ENCODE assay signal across 8 cellular contexts in genomic region chr7:107661865-107662379, GRCh38. TPM values are rescaled to one million over a fixed set of nuclear protein-coding genes. Genes with fewer than 3 reads are reported as not detected.
DNase-seq lines count a peak whose midpoint lies in the region; ATAC-seq, FAIRE-seq and TF ChIP-seq lines count a peak whose summit lies in the region.

No MANE protein-coding gene starts in this region.

- peak overlapping the region; percentile 97 for H3K4me3 Mint-ChIP-seq in activated CD8-positive, alpha-beta memory T cell treated with anti-CD3 and anti-CD28 coated beads, Interleukin-2, amount 10 ng/mL, durations not matched to agents 7 days and 5 days
- H3K4me3 Mint-ChIP-seq in activated T-helper 1 cell treated with anti-CD3 and anti-CD28 coated beads, Interleukin-12 subunit alpha, Interleukin-12 subunit beta, Interleukin-2, Interleukin-4 antibody, amounts not matched to agents 30 ng/mL and 10 ng/mL and 1 ng/mL, durations not matched to agents 14 hours and 24 hours and 36 hours, result peak overlapping the region; percentile 96

- H3K4me1 ChIP-seq in keratinocyte (ENCODE audit: control insufficient read depth, extremely low read depth, insufficient read depth, low read length), result peaks cover 7% of the 10 kb centered on the region
- H3K4me1 ChIP-seq in thyroid gland, result peaks cover 26 to 44% of the 10 kb centered on the region in 2 donors

- H3K9me3 ChIP-seq in keratinocyte (ENCODE audit: control insufficient read depth, low read depth, low read length), result no peaks in the 10 kb centered on the region
- no peaks in the 10 kb centered on the region for H3K9me3 ChIP-seq in thyroid gland

- H3K4me3 ChIP-seq in keratinocyte (ENCODE audit: control insufficient read depth in 2 of 3, extremely low read depth in 1 of 3, insufficient read depth in 2 of 3, low read depth in 1 of 3, low read length in 3 of 3) (peak overlapping the region; percentile 40 to 67 (median 59)), thyroid gland (replicated peaks in 1 of 3) (peak overlapping the region; percentile 43 to 86 (median 54))

- peak overlapping the region; percentile 81 for H2AFZ ChIP-seq in keratinocyte (ENCODE audit: control insufficient read depth, low read length)

- no peaks in the 10 kb centered on the region for H4K20me1 ChIP-seq in keratinocyte (ENCODE audit: control insufficient read depth, extremely low read depth, insufficient read depth, low read length)

- peaks cover 2% of the 10 kb centered on the region for H3K27me3 Mint-ChIP-seq in activated CD8-positive, alpha-beta memory T cell treated with anti-CD3 and anti-CD28 coated beads, Interleukin-2, amount 10 ng/mL, durations not matched to agents 7 days and 5 days
- peaks cover 3% of the 10 kb centered on the region for H3K27me3 Mint-ChIP-seq in activated T-helper 1 cell treated with anti-CD3 and anti-CD28 coated beads, Interleukin-12 subunit alpha, Interleukin-12 subunit beta, Interleukin-2, Interleukin-4 antibody, amounts not matched to agents 30 ng/mL and 10 ng/mL and 1 ng/mL, durations not matched to agents 14 hours and 24 hours and 36 hours (ENCODE audit: insufficient read depth)

- no peak overlapping the region for H3K9ac ChIP-seq in keratinocyte (ENCODE audit: control insufficient read depth, extremely low read depth, insufficient read depth, low read length)

- FAIRE-seq in keratinocyte (lab: Jason Lieb, UNC) (no peak), HTR-8/SVneo (lab: Jason Lieb, UNC) (no peak)

- peak overlapping the region; percentile 39 for H3K27ac Mint-ChIP-seq in activated CD8-positive, alpha-beta memory T cell treated with anti-CD3 and anti-CD28 coated beads, Interleukin-2, amount 10 ng/mL, durations not matched to agents 7 days and 5 days
- H3K27ac Mint-ChIP-seq in activated T-helper 1 cell treated with anti-CD3 and anti-CD28 coated beads, Interleukin-12 subunit alpha, Interleukin-12 subunit beta, Interleukin-2, Interleukin-4 antibody, amounts not matched to agents 30 ng/mL and 10 ng/mL and 1 ng/mL, durations not matched to agents 14 hours and 24 hours and 36 hours, result peak overlapping the region; percentile 92

- intact Hi-C loops in activated T-helper 1 cell treated with anti-CD3 and anti-CD28 coated beads, Interleukin-12 subunit alpha, Interleukin-12 subunit beta, Interleukin-2, Interleukin-4 antibody, amounts not matched to agents 30 ng/mL and 10 ng/mL and 1 ng/mL, durations not matched to agents 14 hours and 24 hours and 36 hours (cut with micrococcal nuclease), result loop anchor here (2.0 to 10.0 kb wide), 5 partner anchors 57 to 1377 kb away; partner anchors contain the start of genes NAMPT and PIK3CG
- intact Hi-C loops in thyroid gland (cut with DNase I), result no loop called here

- CTCF ChIA-PET in activated CD8-positive, alpha-beta memory T cell treated with anti-CD3 and anti-CD28 coated beads, Interleukin-2, amount 10 ng/mL, durations not matched to agents 7 days and 5 days (lab: Charles Lee), result interaction anchor here (0.8 to 2.6 kb wide), 16 partner anchors 9 to 509 kb away, joined by 3 to 12 read pairs (median 4); no protein-coding TSS in a partner anchor

- peak in 1 of 2 donors; percentile 11 for TF ChIP-seq POLR2A in thyroid gland (IDR thresholded peaks at IDR 0.05)

- H3K27me3 ChIP-seq in keratinocyte (ENCODE audit: control insufficient read depth, extremely low read depth, insufficient read depth, low read length) (peaks cover 30% of the 10 kb centered on the region), thyroid gland (no peaks in the 10 kb centered on the region)

- dilution Hi-C loops in keratinocyte (cut with MboI; ENCODE audit: extremely low pct_ligation_motif_present, low sequenced_read_pairs), result no loop called here

- no peak for DNase-seq in activated CD8-positive, alpha-beta memory T cell treated with anti-CD3 and anti-CD28 coated beads, Interleukin-2, amount 10 ng/mL, durations not matched to agents 7 days and 5 days
- no peak for DNase-seq in activated CD8-positive, alpha-beta memory T cell treated with anti-CD3 and anti-CD28 coated beads for 24 hours
- no peak for DNase-seq in activated T-helper 1 cell treated with anti-CD3 and anti-CD28 coated beads, Interleukin-12 subunit alpha, Interleukin-12 subunit beta, Interleukin-2, Interleukin-4 antibody, amounts not matched to agents 30 ng/mL and 10 ng/mL and 1 ng/mL, durations not matched to agents 14 hours and 24 hours and 36 hours (ENCODE audit: low spot score)
- DNase-seq in keratinocyte (ENCODE audit: low read depth, low spot score) (no peak), thyroid gland (peak in 1 of 2 donors; percentile 26), epidermal melanocyte (ENCODE audit: insufficient read length, low spot score) (no peak), HTR-8/SVneo (ENCODE audit: insufficient read length, low spot score) (no peak)

- TF ChIP-seq CTCF in keratinocyte (optimal IDR thresholded peaks at IDR 0.05 in 1 of 3, IDR thresholded peaks at IDR 0.05 in 1 of 3, conservative IDR thresholded peaks at IDR 0.05 in 1 of 3; ENCODE audit: extremely low read depth in 1 of 3, insufficient read depth in 2 of 3, low read length in 3 of 3), result no peak
- TF ChIP-seq CTCF in thyroid gland (IDR thresholded peaks at IDR 0.05), result peak in 1 of 6 experiments; percentile 24

- H3K9me3 Mint-ChIP-seq in activated CD8-positive, alpha-beta memory T cell treated with anti-CD3 and anti-CD28 coated beads, Interleukin-2, amount 10 ng/mL, durations not matched to agents 7 days and 5 days (ENCODE audit: low read depth), result no peaks in the 10 kb centered on the region
- no peaks in the 10 kb centered on the region for H3K9me3 Mint-ChIP-seq in activated T-helper 1 cell treated with anti-CD3 and anti-CD28 coated beads, Interleukin-12 subunit alpha, Interleukin-12 subunit beta, Interleukin-2, Interleukin-4 antibody, amounts not matched to agents 30 ng/mL and 10 ng/mL and 1 ng/mL, durations not matched to agents 14 hours and 24 hours and 36 hours

- no peaks in the 10 kb centered on the region for H3K79me2 ChIP-seq in keratinocyte (ENCODE audit: control insufficient read depth, insufficient read depth, low read length)

- H3K4me1 Mint-ChIP-seq in activated CD8-positive, alpha-beta memory T cell treated with anti-CD3 and anti-CD28 coated beads, Interleukin-2, amount 10 ng/mL, durations not matched to agents 7 days and 5 days, result peaks cover 59% of the 10 kb centered on the region
- H3K4me1 Mint-ChIP-seq in activated T-helper 1 cell treated with anti-CD3 and anti-CD28 coated beads, Interleukin-12 subunit alpha, Interleukin-12 subunit beta, Interleukin-2, Interleukin-4 antibody, amounts not matched to agents 30 ng/mL and 10 ng/mL and 1 ng/mL, durations not matched to agents 14 hours and 24 hours and 36 hours (ENCODE audit: low read depth), result peaks cover 40% of the 10 kb centered on the region

- WGBS in thyroid gland, 2 donors, result 8 to 42% methylated on average over 4 to 19 of the region's 20 CpGs

- H3K36me3 Mint-ChIP-seq in activated CD8-positive, alpha-beta memory T cell treated with anti-CD3 and anti-CD28 coated beads, Interleukin-2, amount 10 ng/mL, durations not matched to agents 7 days and 5 days, result peaks cover 22% of the 10 kb centered on the region
- H3K36me3 Mint-ChIP-seq in activated T-helper 1 cell treated with anti-CD3 and anti-CD28 coated beads, Interleukin-12 subunit alpha, Interleukin-12 subunit beta, Interleukin-2, Interleukin-4 antibody, amounts not matched to agents 30 ng/mL and 10 ng/mL and 1 ng/mL, durations not matched to agents 14 hours and 24 hours and 36 hours (ENCODE audit: low read depth), result peaks cover 1% of the 10 kb centered on the region

- no peak for ATAC-seq in activated CD8-positive, alpha-beta memory T cell treated with anti-CD3 and anti-CD28 coated beads, Interleukin-2, amount 10 ng/mL, durations not matched to agents 7 days and 5 days
- ATAC-seq in HG03045 (IDR thresholded peaks at IDR 0.05; ENCODE audit: unreplicated experiment), result no peak

- peak overlapping the region; percentile 91 for H3K4me2 ChIP-seq in keratinocyte (ENCODE audit: control insufficient read depth, extremely low read depth, insufficient read depth, low read depth, low read length)

- no peaks in the 10 kb centered on the region for H3K9me1 ChIP-seq in keratinocyte (ENCODE audit: control insufficient read depth, extremely low read depth, insufficient read depth, low read length)

- H3K27ac ChIP-seq in keratinocyte (ENCODE audit: control insufficient read depth, insufficient read depth, low read length) (no peak overlapping the region), thyroid gland (peak overlapping the region; percentile 90 to 92 (median 91))

- H3K36me3 ChIP-seq in keratinocyte (ENCODE audit: control insufficient read depth in 2 of 2, extremely low read depth in 1 of 2, insufficient read depth in 2 of 2, low read length in 2 of 2) (no peaks in the 10 kb centered on the region), thyroid gland (no peaks in the 10 kb centered on the region)

RNA-seq across cellular contexts. Expression of gene SLC26A4, which starts 1.3 kb away (rescaled TPM):
- total RNA-seq in activated CD8-positive, alpha-beta memory T cell treated with anti-CD3 and anti-CD28 coated beads, Interleukin-2, amount 10 ng/mL, durations not matched to agents 7 days and 5 days, result 10 to 100 TPM in 1 of 2 experiments, 1 to 10 TPM in 1; 8.3 to 15.4 TPM
- total RNA-seq in activated T-helper 1 cell treated with anti-CD3 and anti-CD28 coated beads, Interleukin-12 subunit alpha, Interleukin-12 subunit beta, Interleukin-2, Interleukin-4 antibody, amounts not matched to agents 30 ng/mL and 10 ng/mL and 1 ng/mL, durations not matched to agents 14 hours and 24 hours and 36 hours, result 7.2 and 7.9 TPM in 2 replicates
- polyA plus RNA-seq in keratinocyte, result 0.14 to 0.26 TPM (median 0.15 TPM) in 3 replicates
- polyA plus RNA-seq in keratinocyte (2011; ENCODE audit: low read depth), result 1.2 TPM
- 0.01 and 0.10 TPM in 2 replicates for polyA plus RNA-seq in keratinocyte (2011; cell fraction: cytosol; rRNA removed)
- polyA plus RNA-seq in keratinocyte (2011; cell fraction: nucleus; rRNA removed), result 0.28 and 0.35 TPM in 2 replicates
- polyA plus RNA-seq in keratinocyte (2012; ENCODE audit: low replicate concordance), result 0.21 and 0.28 TPM in 2 replicates
- 0.10 to 0.32 TPM (median 0.16 TPM) in 3 replicates for polyA minus RNA-seq in keratinocyte
- polyA minus RNA-seq in keratinocyte (2011; cell fraction: cytosol; rRNA and poly(A)+ RNA removed), result not detected
- 0.32 and 0.62 TPM in 2 replicates for polyA minus RNA-seq in keratinocyte (2011; cell fraction: nucleus; rRNA and poly(A)+ RNA removed)
- 100 to 1,000 TPM; 193 to 299 (median 254) TPM for total RNA-seq in thyroid gland

Comparison
In these comparisons a context has a peak if more than half of its experiments do, and no peak if none do; other contexts are left out.
1. RNA of gene SLC26A4, which starts 1.3 kb away (total RNA-seq): 193 to 299 TPM in thyroid gland; 8.3 to 15.4 TPM in activated CD8-positive, alpha-beta memory T cell treated with anti-CD3 and anti-CD28 coated beads, Interleukin-2, amount 10 ng/mL, durations not matched to agents 7 days and 5 days and 7.2 to 7.9 TPM in activated T-helper 1 cell treated with anti-CD3 and anti-CD28 coated beads, Interleukin-12 subunit alpha, Interleukin-12 subunit beta, Interleukin-2, Interleukin-4 antibody, amounts not matched to agents 30 ng/mL and 10 ng/mL and 1 ng/mL, durations not matched to agents 14 hours and 24 hours and 36 hours; every median in the first group is over 10 times any median in the second.